In the genomic region with DNA sequence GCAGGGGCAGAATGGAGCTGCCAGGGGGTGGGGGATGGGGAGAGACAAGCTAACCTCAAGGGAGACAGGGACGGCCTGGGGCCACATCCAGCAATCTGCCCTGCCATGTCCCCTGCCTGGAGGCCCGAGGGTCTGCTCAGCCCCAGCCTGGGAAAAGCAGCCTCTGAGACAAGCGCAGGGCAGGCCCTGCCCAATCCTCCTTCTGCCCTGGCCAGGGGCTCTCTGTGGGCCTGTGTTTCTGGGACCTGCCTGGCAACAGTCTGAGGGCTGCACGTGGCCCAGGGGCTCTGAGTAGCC, we compare ENCODE assay signal across 26 cellular contexts. TPM values are rescaled to one million over a fixed set of nuclear protein-coding genes. Genes with fewer than 3 reads are reported as not detected.
DNase-seq lines count a peak whose midpoint lies in the region; FAIRE-seq and TF ChIP-seq lines count a peak whose summit lies in the region.
"Had no signal": no experiment of that assay in that cellular context is flagged by ENCODE, and none has a peak within 500 bp of the region (broad histone marks: within the 10 kb centered on the region; RNA-seq: fewer than 3 reads in every experiment).

No MANE protein-coding gene starts in this region.

- POLR2A ChIA-PET in H1 (lab: Charles Lee; ENCODE audit: partially characterized antibody), result no interaction called here

- H3K79me2 ChIP-seq in H1 (ENCODE audit: control insufficient read depth in 1 of 2, insufficient read depth in 2 of 2, low read length in 2 of 2), result no peaks in the 10 kb centered on the region

- no peak overlapping the region for H2BK20ac ChIP-seq in H1 (ENCODE audit: low read length)

- H2AK5ac ChIP-seq in H1 (ENCODE audit: low read depth, low read length) (no peak overlapping the region), neuronal stem cell (ENCODE audit: low read depth, low read length) (peak overlapping the region; percentile 94)

- no peak for TF ChIP-seq EP300 in H1 (IDR thresholded peaks at IDR 0.05; ENCODE audit: borderline replicate concordance in 1 of 2, low read depth in 2 of 2, low read length in 2 of 2)

- no peaks in the 10 kb centered on the region for H3K23me2 ChIP-seq in H1 (ENCODE audit: low read depth, low read length)

- H2BK15ac ChIP-seq in H1 (ENCODE audit: low read length), result no peak overlapping the region
- H2BK15ac ChIP-seq in neuronal stem cell (ENCODE audit: low read length), result peak overlapping the region; percentile 89

- H3K56ac ChIP-seq in H1 (replicated peaks; ENCODE audit: insufficient read length, low read depth, low read length), result no peak overlapping the region

- H3K27me3 Mint-ChIP-seq in activated T-cell treated with anti-CD3 and anti-CD28 coated beads, Interleukin-2, amount 50 U/mL, for 24 hours, result no peaks in the 10 kb centered on the region
- H3K27me3 Mint-ChIP-seq: T-cell had no signal

- H3K4ac ChIP-seq in H1 (replicated peaks; ENCODE audit: insufficient read length, low read depth, low read length), result no peak overlapping the region
- H3K4ac ChIP-seq in neuronal stem cell (ENCODE audit: low read length), result no peak overlapping the region

- H3K18ac ChIP-seq in H1 (ENCODE audit: extremely low read depth, low read length) (no peak overlapping the region), neuronal stem cell (ENCODE audit: low read length) (peak overlapping the region; percentile 71)

- H4K20me1 ChIP-seq in H1 (replicated peaks in 1 of 2; ENCODE audit: control insufficient read depth in 1 of 2, insufficient read depth in 2 of 2, low read length in 2 of 2), result no peaks in the 10 kb centered on the region

- no peak overlapping the region for H4K91ac ChIP-seq in H1 (replicated peaks; ENCODE audit: insufficient read length, low read length)
- H4K91ac ChIP-seq in neuronal stem cell (ENCODE audit: low read depth, low read length, poor library complexity), result no peak overlapping the region

- H3K14ac ChIP-seq in H1 (ENCODE audit: insufficient read length), result no peak overlapping the region
- no peak overlapping the region for H3K14ac ChIP-seq in neuronal stem cell (ENCODE audit: low read length)

- no peak overlapping the region for H4K5ac ChIP-seq in H1 (ENCODE audit: insufficient read length, low read depth, low read length)

- H2BK5ac ChIP-seq in H1 (ENCODE audit: low read depth, low read length) (no peak overlapping the region; the same call in 1 of the 2 replicates), neuronal stem cell (ENCODE audit: low read length) (peak overlapping the region; percentile 66)

- H3K4me2 ChIP-seq in H1 (ENCODE audit: insufficient read depth in 1 of 2, low read depth in 2 of 2, low read length in 2 of 2) (no peak overlapping the region), neuronal stem cell (ENCODE audit: insufficient read depth, low read length, poor library complexity, severe bottlenecking) (no peak overlapping the region)

- TF ChIP-seq POLR2A in H1 (IDR thresholded peaks at IDR 0.05; ENCODE audit: control extremely low read depth in 1 of 2, low read depth in 2 of 2, low read length in 2 of 2), result no peak

- H3K36me3 ChIP-seq in H1 (ENCODE audit: control insufficient read depth in 2 of 4, insufficient read depth in 4 of 4, low read length in 3 of 4), result no peaks in the 10 kb centered on the region
- H3K36me3 ChIP-seq in neuronal stem cell (replicated peaks in 1 of 2; ENCODE audit: control insufficient read depth in 2 of 2, insufficient read depth in 2 of 2, low read length in 2 of 2), result no peaks in the 10 kb centered on the region
- H3K36me3 ChIP-seq: HAP-1, SJSA1 had no signal

- no peak overlapping the region for H3K27ac Mint-ChIP-seq in activated T-cell treated with anti-CD3 and anti-CD28 coated beads, Interleukin-2, amount 50 U/mL, for 24 hours
- H3K27ac Mint-ChIP-seq: CD8-positive, alpha-beta T cell; HFFc6; T-cell had no signal

- H3K9me3 Mint-ChIP-seq in activated T-cell treated with anti-CD3 and anti-CD28 coated beads, Interleukin-2, amount 50 U/mL, for 24 hours, result no peaks in the 10 kb centered on the region
- H3K9me3 Mint-ChIP-seq: CD8-positive, alpha-beta T cell; HFFc6; T-cell had no signal

- H3K79me1 ChIP-seq in H1 (ENCODE audit: low read depth, low read length) (no peaks in the 10 kb centered on the region), neuronal stem cell (ENCODE audit: low read depth, low read length) (peaks cover 4% of the 10 kb centered on the region)

- no peak overlapping the region for H3K4me3 Mint-ChIP-seq in activated T-cell treated with anti-CD3 and anti-CD28 coated beads, Interleukin-2, amount 50 U/mL, for 24 hours
- H3K4me3 Mint-ChIP-seq: CD8-positive, alpha-beta T cell; HFFc6; T-cell had no signal

- no peaks in the 10 kb centered on the region for H3K4me1 Mint-ChIP-seq in activated T-cell treated with anti-CD3 and anti-CD28 coated beads, Interleukin-2, amount 50 U/mL, for 24 hours (ENCODE audit: low read depth)
- H3K4me1 Mint-ChIP-seq: T-cell had no signal

- H3K27ac ChIP-seq in H1 (ENCODE audit: low read depth, low read length) (no peak overlapping the region), neuronal stem cell (replicated peaks; ENCODE audit: low read length) (no peak overlapping the region)
- H3K27ac ChIP-seq: C4-2B, SJSA1 had no signal

- H3K9ac ChIP-seq in H1 (replicated peaks in 1 of 4; ENCODE audit: extremely low read depth in 1 of 4, low read depth in 3 of 4, low read length in 3 of 4) (no peak overlapping the region), neuronal stem cell (ENCODE audit: low read depth, low read length, poor library complexity) (no peak overlapping the region)

- TF ChIP-seq CTCF in H1 (IDR thresholded peaks at IDR 0.05; ENCODE audit: control extremely low read depth in 1 of 3, insufficient read depth in 1 of 3, low read depth in 1 of 3, low read length in 3 of 3), result no peak

- H3K23ac ChIP-seq in H1 (ENCODE audit: insufficient read length) (no peak overlapping the region), neuronal stem cell (ENCODE audit: low read depth, low read length, poor library complexity) (no peak overlapping the region)

- H4K8ac ChIP-seq in H1 (ENCODE audit: extremely low read depth, insufficient read depth, low read length), result peak overlapping the region; percentile 57
- H4K8ac ChIP-seq in neuronal stem cell (ENCODE audit: low read depth, low read length), result no peak overlapping the region

- H2AFZ ChIP-seq in H1 (ENCODE audit: low read length), result no peak overlapping the region
- H2AFZ ChIP-seq in neuronal stem cell (ENCODE audit: low read length), result no peak overlapping the region

- H3K9me3 ChIP-seq in H1 (ENCODE audit: insufficient read depth in 2 of 2, low read depth in 1 of 2, low read length in 1 of 2), result no peaks in the 10 kb centered on the region
- no peaks in the 10 kb centered on the region for H3K9me3 ChIP-seq in neuronal stem cell (replicated peaks in 1 of 2; ENCODE audit: control insufficient read depth in 2 of 2, insufficient read depth in 1 of 2, low read depth in 1 of 2, low read length in 2 of 2)
- H3K9me3 ChIP-seq: Caco-2, HAP-1, SJSA1 had no signal

- DNase-seq in NCI-H82 (lab: John Stamatoyannopoulos, UW) (peak; percentile 46), NCI-H82 treated with DMSO at 0.1 percent for 48 hours (lab: John Stamatoyannopoulos, UW; ENCODE audit: unreplicated experiment) (no peak), Kasumi-1 (lab: John Stamatoyannopoulos, UW) (peak; percentile 5 to 9), H1 (ENCODE audit: low read depth in 1 of 2, low spot score in 2 of 2) (no peak), neuronal stem cell (ENCODE audit: low spot score) (no peak), kidney tubule cell (ENCODE audit: low spot score) (no peak), DMS153 (lab: John Stamatoyannopoulos, UW) (no peak)
- no peak for DNase-seq in activated T-cell treated with anti-CD3 and anti-CD28 coated beads, Interleukin-2, amount 50 U/mL, for 24 hours
- DNase-seq: 8988T, ACHN, Caco-2, DND-41, HFFc6, NCI-H1092, NCI-H1417 treated with DMSO at 0.1 percent for 48 hours, NCI-H1694 treated with DMSO at 0.1 percent for 48 hours, NCI-H2081, NCI-H2227 treated with DMSO at 0.1 percent for 48 hours, PC-3, Right ventricle myocardium superior, T-cell had no signal

- H2BK12ac ChIP-seq in H1 (ENCODE audit: low read depth, low read length) (no peak overlapping the region), neuronal stem cell (ENCODE audit: low read length) (peak overlapping the region; percentile 90)

- FAIRE-seq in H1 (lab: Jason Lieb, UNC), result no peak

- no peaks in the 10 kb centered on the region for H3K36me3 Mint-ChIP-seq in activated T-cell treated with anti-CD3 and anti-CD28 coated beads, Interleukin-2, amount 50 U/mL, for 24 hours (ENCODE audit: low read depth)
- H3K36me3 Mint-ChIP-seq: CD8-positive, alpha-beta T cell; T-cell had no signal

- H3K4me1 ChIP-seq in H1 (replicated peaks in 1 of 4; ENCODE audit: control insufficient read depth in 3 of 4, insufficient read depth in 4 of 4, low read length in 3 of 4) (peaks cover 0 to 5% (median 2%) of the 10 kb centered on the region in 4 experiments; a peak in 4 of 7 replicates), neuronal stem cell (ENCODE audit: control insufficient read depth in 2 of 2, insufficient read depth in 1 of 2, low read depth in 1 of 2, low read length in 2 of 2) (peaks cover 10 to 17% of the 10 kb centered on the region in 2 donors)
- H3K4me1 ChIP-seq: Caco-2, HAP-1, SJSA1 had no signal

- no peaks in the 10 kb centered on the region for H3K27me3 ChIP-seq in H1 (replicated peaks in 1 of 4; ENCODE audit: control insufficient read depth in 3 of 4, extremely low read depth in 1 of 4, insufficient read depth in 3 of 4, low read length in 3 of 4)
- peaks cover 0 to 83% (median 0%) of the 10 kb centered on the region in 3 experiments for H3K27me3 ChIP-seq in neuronal stem cell (ENCODE audit: control insufficient read depth in 3 of 3, insufficient read depth in 3 of 3, low read depth in 1 of 3, low read length in 3 of 3)
- H3K27me3 ChIP-seq: SJSA1 had no signal

- CTCF ChIA-PET in H1 (lab: Charles Lee; ENCODE audit: partially characterized antibody), result no interaction called here

- H3K4me3 ChIP-seq in H1 (ENCODE audit: extremely low read depth in 1 of 4, insufficient read depth in 2 of 4, low read depth in 3 of 4, low read length in 4 of 4), result no peak overlapping the region
- no peak overlapping the region for H3K4me3 ChIP-seq in neuronal stem cell (ENCODE audit: low read length in 2 of 2)
- H3K4me3 ChIP-seq: HAP-1, SJSA1 had no signal

- WGBS in H1 (ENCODE audit: extremely low coverage in 1 of 2, insufficient coverage in 1 of 2, insufficient read length in 1 of 2, insufficient replicate concordance in 2 of 2, low coverage in 1 of 2, low lambda C conversion rate in 2 of 2, missing lambda C conversion rate in 1 of 2), 2 experiments, result 85% methylated on average over 4 of the region's 4 CpGs; no CpG with 5 or more reads in 1 of the 2 experiments
- WGBS in neuronal stem cell (ENCODE audit: extremely low coverage in 2 of 2, insufficient read length in 2 of 2, insufficient replicate concordance in 1 of 2), 2 donors, result no CpG with 5 or more reads among the region's 4 CpGs

- H2BK120ac ChIP-seq in H1 (replicated peaks; ENCODE audit: low read depth, low read length) (no peak overlapping the region), neuronal stem cell (ENCODE audit: low read depth, low read length) (no peak overlapping the region)

- TF ChIP-seq RAD21 in H1 (IDR thresholded peaks at IDR 0.05 in 1 of 2, conservative IDR thresholded peaks at IDR 0.05 in 1 of 2; ENCODE audit: low read depth in 2 of 2, low read length in 2 of 2), result no peak

RNA-seq across cellular contexts. Expression of gene QSOX2, which starts 13.9 kb away (rescaled TPM):
- total RNA-seq in H1 (2021; fragmentation: NEBNext Ultra II Directional; extraction: Animal tissue kit (Norgen Biotek cat#: 25700)), result 27.5 and 28.6 TPM in 2 replicates
- 18.0 and 21.8 TPM in 2 replicates for polyA plus RNA-seq in H1 (2011; rRNA removed)
- 20.4 TPM for polyA plus RNA-seq in H1 (2011; cell fraction: cytosol; rRNA removed)
- polyA plus RNA-seq in H1 (2011; cell fraction: nucleus; rRNA removed), result 52.2 TPM
- polyA plus RNA-seq in H1 (2012, experiment 1 of 2), result 18.2 to 24.6 TPM (median 21.8 TPM) in 4 replicates
- polyA plus RNA-seq in H1 (2012, experiment 2 of 2), result 13.5 TPM
- polyA plus RNA-seq in H1 (2013, experiment 1 of 2), result 27.3 TPM
- polyA plus RNA-seq in H1 (2013, experiment 2 of 2), result 25.5 TPM
- 17.0 and 19.8 TPM in 2 replicates for polyA minus RNA-seq in H1 (2011; rRNA and poly(A)+ RNA removed)
- 10.7 TPM for polyA minus RNA-seq in H1 (2011; cell fraction: cytosol; rRNA and poly(A)+ RNA removed)
- 13.1 TPM for polyA minus RNA-seq in H1 (2011; cell fraction: nucleus; rRNA and poly(A)+ RNA removed)
- polyA plus RNA-seq in neuronal stem cell (2013, experiment 1 of 2), result 11.3 TPM
- polyA plus RNA-seq in neuronal stem cell (2013, experiment 2 of 2), result 11.5 TPM

RNA-seq across cellular contexts. Expression of gene CCDC187, which starts 44.4 kb away (rescaled TPM):
- not detected in 2 replicates for total RNA-seq in H1 (2021; fragmentation: NEBNext Ultra II Directional; extraction: Animal tissue kit (Norgen Biotek cat#: 25700))
- polyA plus RNA-seq in H1 (2011; rRNA removed), result 0.02 TPM in 2 replicates
- polyA plus RNA-seq in H1 (2011; cell fraction: cytosol; rRNA removed), result 0.01 TPM
- 0.07 TPM for polyA plus RNA-seq in H1 (2011; cell fraction: nucleus; rRNA removed)
- 0.03 TPM in 2 of 4 replicates, not detected in the others for polyA plus RNA-seq in H1 (2012, experiment 1 of 2)
- polyA plus RNA-seq in H1 (2012, experiment 2 of 2), result 0.03 TPM
- polyA plus RNA-seq in H1 (2013, experiment 1 of 2), result 0.02 TPM
- under 0.01 TPM for polyA plus RNA-seq in H1 (2013, experiment 2 of 2)
- polyA minus RNA-seq in H1 (2011; rRNA and poly(A)+ RNA removed), result 0.06 TPM in 1 of 2 replicates, not detected in the other
- polyA minus RNA-seq in H1 (2011; cell fraction: cytosol; rRNA and poly(A)+ RNA removed), result not detected
- polyA minus RNA-seq in H1 (2011; cell fraction: nucleus; rRNA and poly(A)+ RNA removed), result not detected
- 0.08 TPM for polyA plus RNA-seq in neuronal stem cell (2013, experiment 1 of 2)
- 0.08 TPM for polyA plus RNA-seq in neuronal stem cell (2013, experiment 2 of 2)
- total RNA-seq: HFFc6, Right ventricle myocardium superior, SJSA1 had no signal

RNA-seq across cellular contexts. Expression of gene LHX3, which starts 54.5 kb away (rescaled TPM):
- total RNA-seq in H1 (2021; fragmentation: NEBNext Ultra II Directional; extraction: Animal tissue kit (Norgen Biotek cat#: 25700)), result not detected in 2 replicates
- polyA plus RNA-seq in H1 (2011; rRNA removed), result 0.02 and 0.03 TPM in 2 replicates
- polyA plus RNA-seq in H1 (2011; cell fraction: cytosol; rRNA removed), result not detected
- polyA plus RNA-seq in H1 (2011; cell fraction: nucleus; rRNA removed), result 0.20 TPM
- not detected in 4 replicates for polyA plus RNA-seq in H1 (2012, experiment 1 of 2)
- not detected for polyA plus RNA-seq in H1 (2012, experiment 2 of 2)
- polyA plus RNA-seq in H1 (2013, experiment 1 of 2), result not detected
- 0.02 TPM for polyA plus RNA-seq in H1 (2013, experiment 2 of 2)
- not detected in 2 replicates for polyA minus RNA-seq in H1 (2011; rRNA and poly(A)+ RNA removed)
- polyA minus RNA-seq in H1 (2011; cell fraction: cytosol; rRNA and poly(A)+ RNA removed), result not detected
- polyA minus RNA-seq in H1 (2011; cell fraction: nucleus; rRNA and poly(A)+ RNA removed), result 0.30 TPM
- polyA plus RNA-seq in neuronal stem cell (2013, experiment 1 of 2), result not detected
- polyA plus RNA-seq in neuronal stem cell (2013, experiment 2 of 2), result not detected
- total RNA-seq: HFFc6, HT-29, PC-3, Right ventricle myocardium superior, SJSA1 had no signal

Comparison
In these comparisons a context has a peak if more than half of its experiments do, and no peak if none do; other contexts are left out.
1. DNase-seq: peak in NCI-H82 (single experiment) and Kasumi-1 (2 of 2); none in NCI-H82 treated with DMSO at 0.1 percent for 48 hours (single experiment), H1 (0 of 2), neuronal stem cell (single experiment), activated T-cell treated with anti-CD3 and anti-CD28 coated beads, Interleukin-2, amount 50 U/mL, for 24 hours (single experiment), kidney tubule cell (single experiment) and DMS153 (single experiment).